Comparison of ENCODE assay signal across 19 cellular contexts in the genomic region with DNA sequence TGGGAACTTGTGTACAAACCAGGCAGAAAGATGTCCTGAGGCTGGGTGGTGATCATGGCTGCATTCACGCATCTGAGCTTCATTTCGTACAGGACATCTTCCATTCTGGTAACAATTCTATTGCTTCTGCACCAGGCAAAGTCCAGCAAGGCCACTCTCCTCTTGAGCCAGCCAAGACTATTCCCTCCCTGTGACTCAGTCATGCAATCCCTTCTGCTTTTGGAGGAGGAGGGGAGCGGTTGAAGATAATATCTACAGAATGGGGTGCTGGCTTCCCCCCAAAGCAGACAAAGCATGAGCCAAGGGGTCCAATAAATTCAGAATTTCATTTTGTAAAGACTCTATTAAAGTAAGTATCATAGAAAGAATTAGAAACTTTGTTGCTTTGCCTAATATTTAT.
"Had no signal": no experiment of that assay in that cellular context is flagged by ENCODE, and none has a peak within 500 bp of the region (broad histone marks: within the 10 kb centered on the region; RNA-seq: fewer than 3 reads in every experiment).

No MANE protein-coding gene starts in this region.

- ATAC-seq: activated T-cell treated with anti-CD3 and anti-CD28 coated beads, Interleukin-2, amount 50 U/mL, for 72 hours; heart right ventricle; lower lobe of right lung; naive thymus-derived CD4-positive, alpha-beta T cell; stimulated activated naive CD8-positive, alpha-beta T cell treated with anti-CD3 and anti-CD28 coated beads, Interleukin-15, Interleukin-2, amounts not matched to agents 100 U/mL and 50 U/mL, for 24 hours had no signal

- H3K27ac ChIP-seq: esophagus squamous epithelium, heart right ventricle, lower lobe of right lung, ovary, prostate gland, transverse colon, uterus had no signal

- H3K4me3 ChIP-seq: esophagus squamous epithelium, heart right ventricle, lower lobe of right lung, ovary, prostate gland, transverse colon, uterus had no signal

- H3K9me3 ChIP-seq: esophagus squamous epithelium, heart right ventricle, lower lobe of right lung, ovary, prostate gland, transverse colon, uterus had no signal

- H3K4me1 ChIP-seq: lower lobe of right lung, prostate gland had no signal

- H3K36me3 ChIP-seq: esophagus squamous epithelium, heart right ventricle, lower lobe of right lung, ovary, prostate gland, transverse colon, uterus had no signal

- DNase-seq: activated CD4-positive, alpha-beta T cell treated with anti-CD3 and anti-CD28 coated beads, Interleukin-2, amount 50 U/mL, for 4 hours; activated effector memory CD4-positive, alpha-beta T cell treated with Interleukin-2 at 50 U/mL for 16 hours; activated naive CD4-positive, alpha-beta T cell treated with anti-CD3 and anti-CD28 coated beads, Interleukin-2, amount 10 ng/mL, durations not matched to agents 7 days and 5 days; activated T-cell treated with anti-CD3 and anti-CD28 coated beads, Interleukin-2, amount 50 U/mL, for 72 hours; amygdala; dermis blood vessel endothelial cell; effector memory CD4-positive, alpha-beta T cell; esophagus squamous epithelium; heart right ventricle; islet precursor cell; lower lobe of right lung; naive thymus-derived CD4-positive, alpha-beta T cell; ovary; stimulated activated CD4-positive, alpha-beta T cell treated with anti-CD3 and anti-CD28 coated beads, Interleukin-4, amount 100 ng/mL, for 4 hours; stimulated activated naive CD8-positive, alpha-beta T cell treated with anti-CD3 and anti-CD28 coated beads, Interleukin-15, Interleukin-2, amounts not matched to agents 100 U/mL and 50 U/mL, for 24 hours; T1000; transverse colon; uterus had no signal

- H3K27me3 ChIP-seq: esophagus squamous epithelium, heart right ventricle, ovary, transverse colon, uterus had no signal
